In genomic region chr10:74825371-74826141, GRCh38 we compare ENCODE assay signal across 8 cellular contexts. TPM values are rescaled to one million over a fixed set of nuclear protein-coding genes. Genes with fewer than 3 reads are reported as not detected.
DNase-seq lines count a peak whose midpoint lies in the region; ATAC-seq and TF ChIP-seq lines count a peak whose summit lies in the region.

No MANE protein-coding gene starts in this region.

- TF ChIP-seq CTCF in astrocyte of the spinal cord (IDR thresholded peaks at IDR 0.05; ENCODE audit: low read depth, low read length) = no peak

- in situ Hi-C loops in astrocyte of the spinal cord (cut with HindIII; ENCODE audit: low sequenced_read_pairs) = no loop called here

- peaks cover 9% of the 10 kb centered on the region for H3K4me1 ChIP-seq in SJCRH30

- peak; percentile 1 for ATAC-seq in HG02943 (IDR thresholded peaks at IDR 0.05; ENCODE audit: low read depth, unreplicated experiment)
- no peak for ATAC-seq in HG03175 (IDR thresholded peaks at IDR 0.05; ENCODE audit: unreplicated experiment)
- ATAC-seq in HG02884 (IDR thresholded peaks at IDR 0.05; ENCODE audit: unreplicated experiment) = no peak

- H3K9me3 ChIP-seq in SJCRH30 (replicated peaks) = no peaks in the 10 kb centered on the region
- H3K9me3 ChIP-seq in iPS-18c (ENCODE audit: control insufficient read depth, insufficient read depth, low read length) = no peaks in the 10 kb centered on the region

- no peaks in the 10 kb centered on the region for H3K36me3 ChIP-seq in SJCRH30

- H3K27ac ChIP-seq in SJCRH30 = peak overlapping the region; percentile 50; the same call in 1 of the 2 replicates

- peak; percentile 19 for TF ChIP-seq POLR2A in GM10847 (IDR thresholded peaks at IDR 0.05; ENCODE audit: extremely low read depth, insufficient read length)

- H3K4me3 ChIP-seq in SJCRH30 (peak overlapping the region; percentile 96), astrocyte of the spinal cord (ENCODE audit: low read depth, low read length) (peak overlapping the region; percentile 81), iPS-18c (ENCODE audit: insufficient read depth, low read depth, low read length) (peak overlapping the region; percentile 59)

- no peak for DNase-seq in SJCRH30
- no peak for DNase-seq in astrocyte of the spinal cord (ENCODE audit: low read depth, low spot score)
- peak; percentile 17 for DNase-seq in smooth muscle cell of the brain vasculature (ENCODE audit: low read depth, low spot score)

- no peaks in the 10 kb centered on the region for H3K27me3 ChIP-seq in SJCRH30

RNA-seq across cellular contexts. Expression of gene KAT6B, which starts 0.8 kb away (rescaled TPM):
- total RNA-seq in SJCRH30 (2014; rRNA removed; shearing (Covaris generic)) = 18.5 and 21.1 TPM in 2 replicates
